Comparison of ENCODE assay signal across 11 cellular contexts in the genomic region with DNA sequence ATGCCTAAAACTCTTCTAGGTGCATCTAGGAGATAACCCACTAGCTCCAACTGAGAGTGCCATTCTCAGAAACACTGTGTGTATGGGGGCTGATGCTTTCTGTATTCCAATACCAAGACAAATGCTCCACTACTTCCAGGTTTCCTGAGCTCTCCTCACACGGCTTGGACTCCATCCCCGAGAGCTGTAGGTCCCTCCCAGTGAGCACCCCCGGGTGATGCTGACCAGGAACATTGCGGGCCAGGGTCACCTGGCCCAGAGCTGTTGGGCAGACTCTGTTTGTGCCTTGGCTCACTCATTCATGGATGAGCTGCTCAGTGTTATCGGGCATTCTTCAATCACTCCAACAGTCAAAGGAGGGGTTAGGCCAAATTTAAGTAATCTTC. TPM values are rescaled to one million over a fixed set of nuclear protein-coding genes. Genes with fewer than 3 reads are reported as not detected.
DNase-seq lines count a peak whose midpoint lies in the region; ATAC-seq and TF ChIP-seq lines count a peak whose summit lies in the region.
"Had no signal": no experiment of that assay in that cellular context is flagged by ENCODE, and none has a peak within 500 bp of the region (broad histone marks: within the 10 kb centered on the region; RNA-seq: fewer than 3 reads in every experiment).

No MANE protein-coding gene starts in this region.

- no peaks in the 10 kb centered on the region for H3K9me3 ChIP-seq in lung (ENCODE audit: control insufficient read depth in 2 of 2, insufficient read depth in 1 of 2, low read length in 1 of 2)

- H3K4me1 ChIP-seq in lung (ENCODE audit: control insufficient read depth in 2 of 2, insufficient read depth in 2 of 2, low read length in 2 of 2) = peaks cover 29 to 55% of the 10 kb centered on the region in 2 donors

- H3K9me3 Mint-ChIP-seq in HFFc6 = no peaks in the 10 kb centered on the region
- no peaks in the 10 kb centered on the region for H3K9me3 Mint-ChIP-seq in activated naive CD8-positive, alpha-beta T cell treated with anti-CD3 and anti-CD28 coated beads for 36 hours
- H3K9me3 Mint-ChIP-seq: naive B cell had no signal

- in situ Hi-C loops in brain microvascular endothelial cell (cut with HindIII; ENCODE audit: low pct_ligation_motif_present, low sequenced_read_pairs) = no loop called here

- no peak for ATAC-seq in lung (ENCODE audit: insufficient read depth, low FRiP score)
- ATAC-seq in HG02678 (IDR thresholded peaks at IDR 0.05; ENCODE audit: unreplicated experiment) = no peak

- peaks cover under 1% of the 10 kb centered on the region; the same call in 1 of the 2 replicates for H3K36me3 Mint-ChIP-seq in HFFc6 (ENCODE audit: low read depth)
- H3K36me3 Mint-ChIP-seq in activated naive CD8-positive, alpha-beta T cell treated with anti-CD3 and anti-CD28 coated beads for 36 hours = no peaks in the 10 kb centered on the region
- H3K36me3 Mint-ChIP-seq: naive B cell had no signal

- H3K4me3 ChIP-seq in brain microvascular endothelial cell (ENCODE audit: low read depth, low read length) (no peak overlapping the region), lung (no peak overlapping the region)

- TF ChIP-seq CTCF in HFFc6 (IDR thresholded peaks at IDR 0.05) (no peak), brain microvascular endothelial cell (IDR thresholded peaks at IDR 0.05; ENCODE audit: low read depth, low read length, missing control alignments) (no peak), lung (IDR thresholded peaks at IDR 0.05; ENCODE audit: control extremely low read depth, extremely low read depth) (no peak)

- peaks cover 5% of the 10 kb centered on the region for H3K27me3 Mint-ChIP-seq in HFFc6 (ENCODE audit: insufficient read depth)
- peaks cover 23% of the 10 kb centered on the region for H3K27me3 Mint-ChIP-seq in activated naive CD8-positive, alpha-beta T cell treated with anti-CD3 and anti-CD28 coated beads for 36 hours

- peak overlapping the region; percentile 96 for H3K27ac Mint-ChIP-seq in HFFc6
- H3K27ac Mint-ChIP-seq in activated naive CD8-positive, alpha-beta T cell treated with anti-CD3 and anti-CD28 coated beads for 36 hours = no peak overlapping the region
- H3K27ac Mint-ChIP-seq: naive B cell had no signal

- peaks cover 96% of the 10 kb centered on the region for H3K4me1 Mint-ChIP-seq in HFFc6 (ENCODE audit: low read depth)
- H3K4me1 Mint-ChIP-seq in activated naive CD8-positive, alpha-beta T cell treated with anti-CD3 and anti-CD28 coated beads for 36 hours = peaks cover 34% of the 10 kb centered on the region

- 75 to 84% methylated on average over 5 of the region's 5 CpGs for WGBS in lung, 2 donors

- no peak for DNase-seq in HFFc6
- DNase-seq in brain microvascular endothelial cell = no peak
- no peak for DNase-seq in lung (ENCODE audit: low spot score)
- DNase-seq in substantia nigra (lab: John Stamatoyannopoulos, UW) = no peak
- no peak for DNase-seq in SIG-M5 (lab: John Stamatoyannopoulos, UW)
- DNase-seq in activated CD4-positive, alpha-beta T cell treated with anti-CD3 and anti-CD28 coated beads, Interleukin-2, amount 50 U/mL, for 1 hour = no peak
- no peak for DNase-seq in activated naive CD8-positive, alpha-beta T cell treated with anti-CD3 and anti-CD28 coated beads for 36 hours
- DNase-seq: activated naive CD4-positive, alpha-beta T cell; naive B cell; NCI-H524 treated with DMSO at 0.1 percent for 48 hours had no signal

- H3K36me3 ChIP-seq in brain microvascular endothelial cell (replicated peaks) (no peaks in the 10 kb centered on the region), lung (ENCODE audit: control insufficient read depth in 2 of 2, insufficient read depth in 2 of 2, low read length in 2 of 2) (no peaks in the 10 kb centered on the region)

- H3K27me3 ChIP-seq in brain microvascular endothelial cell (replicated peaks) (no peaks in the 10 kb centered on the region), lung (ENCODE audit: control insufficient read depth, insufficient read depth) (no peaks in the 10 kb centered on the region)

- H3K27ac ChIP-seq in brain microvascular endothelial cell = peak overlapping the region; percentile 66
- H3K27ac ChIP-seq in lung (ENCODE audit: low read depth in 1 of 2, low read length in 1 of 2) = peak overlapping the region; percentile 83 to 89
- peak overlapping the region; percentile 94 for H3K27ac ChIP-seq in substantia nigra (ENCODE audit: low read depth, low read length, poor library complexity, severe bottlenecking)

- H3K4me3 Mint-ChIP-seq in HFFc6 = peak overlapping the region; percentile 88
- H3K4me3 Mint-ChIP-seq in activated naive CD8-positive, alpha-beta T cell treated with anti-CD3 and anti-CD28 coated beads for 36 hours = no peak overlapping the region

RNA-seq across cellular contexts. Expression of a gene that starts 7.0 kb away (rescaled TPM):
- total RNA-seq in HFFc6 (2021; fragmentation: NEBNext Ultra II Directional; extraction: Animal tissue kit (Norgen Biotek cat#: 25700)) = 10 to 100 TPM; 34.0 to 41.0 (median 34.9) TPM
- 10 to 100 TPM; 19.7 to 55.7 TPM for total RNA-seq in lung
- polyA plus RNA-seq in lung = 10 to 100 TPM; 22.9 to 35.5 TPM
- under 1 TPM; 0.14 to 0.18 TPM for total RNA-seq in activated naive CD8-positive, alpha-beta T cell treated with anti-CD3 and anti-CD28 coated beads for 36 hours

RNA-seq across cellular contexts. Expression of a gene that starts 39.9 kb away (rescaled TPM):
- 10 to 100 TPM; 41.7 to 56.5 (median 51.8) TPM for total RNA-seq in HFFc6 (2021; fragmentation: NEBNext Ultra II Directional; extraction: Animal tissue kit (Norgen Biotek cat#: 25700))
- total RNA-seq in lung = 10 to 100 TPM; 58.3 to 78.9 TPM
- polyA plus RNA-seq in lung = 10 to 100 TPM; 18.0 to 29.5 TPM
- total RNA-seq in activated naive CD8-positive, alpha-beta T cell treated with anti-CD3 and anti-CD28 coated beads for 36 hours = 10 to 100 TPM; 22.8 to 23.0 TPM

RNA-seq across cellular contexts. Expression of a gene that starts 58.9 kb away (rescaled TPM):
- total RNA-seq in HFFc6 (2021; fragmentation: NEBNext Ultra II Directional; extraction: Animal tissue kit (Norgen Biotek cat#: 25700)) = 100 to 1,000 TPM; 216 to 296 (median 271) TPM
- 100 to 1,000 TPM; 183 to 235 TPM for total RNA-seq in lung
- polyA plus RNA-seq in lung = 100 to 1,000 TPM in 1 of 2 donors, 10 to 100 TPM in 1; 76.7 to 128 TPM
- 100 to 1,000 TPM; 441 to 469 TPM for total RNA-seq in activated naive CD8-positive, alpha-beta T cell treated with anti-CD3 and anti-CD28 coated beads for 36 hours

Comparison
In these comparisons a context has a peak if more than half of its experiments do, and no peak if none do; other contexts are left out.
1. RNA of a gene that starts 7.0 kb away (total RNA-seq): 19.7 to 55.7 TPM in lung and 34.0 to 41.0 TPM in HFFc6; 0.14 to 0.18 TPM in activated naive CD8-positive, alpha-beta T cell treated with anti-CD3 and anti-CD28 coated beads for 36 hours; every median in the first group is over 10 times any median in the second.
2. Peak in every context shown above with its lines, with median percentiles within 50 percentile points of each other: H3K27ac ChIP-seq.